In the genomic region with DNA sequence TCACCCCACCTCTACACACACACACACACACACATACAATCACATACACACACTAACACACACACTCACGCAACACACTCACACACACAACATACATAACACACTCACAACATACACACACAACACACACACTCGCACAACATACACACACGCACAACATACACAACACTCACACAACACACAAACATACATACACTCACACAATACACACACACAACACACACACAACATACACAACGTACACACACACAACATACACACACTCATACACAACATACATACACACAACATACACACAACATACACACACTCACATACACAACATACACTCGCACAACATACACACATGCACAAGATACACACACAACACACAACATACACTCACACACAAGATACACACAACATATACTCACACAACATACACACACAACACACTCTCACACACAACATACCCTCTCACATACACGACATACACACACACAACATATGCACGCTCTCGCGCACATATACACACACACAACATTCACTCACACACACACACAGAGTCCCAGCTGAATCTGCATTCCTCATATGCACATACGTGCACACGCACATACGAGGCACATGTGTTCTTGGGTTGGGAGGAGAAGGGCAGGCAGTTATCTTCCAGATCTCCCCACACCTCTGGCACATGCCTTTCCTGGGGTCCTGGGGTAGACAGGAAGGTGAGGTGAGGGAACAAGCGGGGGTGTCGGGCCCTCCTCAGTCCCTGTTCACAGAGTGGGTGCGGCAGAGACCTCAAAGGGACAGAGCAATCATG, we compare ENCODE assay signal across 3 cellular contexts.
TF ChIP-seq lines count a peak whose summit lies in the region.

No MANE protein-coding gene starts in this region.

TF ChIP-seq in A549, 52 proteins besides CTCF, POLR2A, EP300 and RAD21:
- no peak for TF ChIP-seq ZNF302 (CRISPR knock-in tag; IDR thresholded peaks at IDR 0.05)
- TF ChIP-seq, protein P1, sequence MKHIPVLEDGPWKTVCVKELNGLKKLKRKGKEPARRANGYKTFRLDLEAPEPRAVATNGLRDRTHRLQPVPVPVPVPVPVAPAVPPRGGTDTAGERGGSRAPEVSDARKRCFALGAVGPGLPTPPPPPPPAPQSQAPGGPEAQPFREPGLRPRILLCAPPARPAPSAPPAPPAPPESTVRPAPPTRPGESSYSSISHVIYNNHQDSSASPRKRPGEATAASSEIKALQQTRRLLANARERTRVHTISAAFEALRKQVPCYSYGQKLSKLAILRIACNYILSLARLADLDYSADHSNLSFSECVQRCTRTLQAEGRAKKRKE (CRISPR knock-in tag; IDR thresholded peaks at IDR 0.05; ENCODE audit: low read depth) = no peak
- no peak for TF ChIP-seq SMC3 (IDR thresholded peaks at IDR 0.05)
- TF ChIP-seq, protein P2, sequence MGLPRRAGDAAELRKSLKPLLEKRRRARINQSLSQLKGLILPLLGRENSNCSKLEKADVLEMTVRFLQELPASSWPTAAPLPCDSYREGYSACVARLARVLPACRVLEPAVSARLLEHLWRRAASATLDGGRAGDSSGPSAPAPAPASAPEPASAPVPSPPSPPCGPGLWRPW (IDR thresholded peaks at IDR 0.05) = no peak
- TF ChIP-seq NFE2L2 (conservative IDR thresholded peaks at IDR 0.05; ENCODE audit: low read length) = no peak
- TF ChIP-seq CBX8 (IDR thresholded peaks at IDR 0.05) = no peak
- TF ChIP-seq HOXB13 (CRISPR knock-in tag; IDR thresholded peaks at IDR 0.05; ENCODE audit: low read depth) = no peak
- TF ChIP-seq KDM1A (IDR thresholded peaks at IDR 0.05; ENCODE audit: low read depth) = no peak
- TF ChIP-seq NPAS2 (CRISPR knock-in tag; IDR thresholded peaks at IDR 0.05; ENCODE audit: borderline replicate concordance) = no peak
- TF ChIP-seq, protein P3, sequence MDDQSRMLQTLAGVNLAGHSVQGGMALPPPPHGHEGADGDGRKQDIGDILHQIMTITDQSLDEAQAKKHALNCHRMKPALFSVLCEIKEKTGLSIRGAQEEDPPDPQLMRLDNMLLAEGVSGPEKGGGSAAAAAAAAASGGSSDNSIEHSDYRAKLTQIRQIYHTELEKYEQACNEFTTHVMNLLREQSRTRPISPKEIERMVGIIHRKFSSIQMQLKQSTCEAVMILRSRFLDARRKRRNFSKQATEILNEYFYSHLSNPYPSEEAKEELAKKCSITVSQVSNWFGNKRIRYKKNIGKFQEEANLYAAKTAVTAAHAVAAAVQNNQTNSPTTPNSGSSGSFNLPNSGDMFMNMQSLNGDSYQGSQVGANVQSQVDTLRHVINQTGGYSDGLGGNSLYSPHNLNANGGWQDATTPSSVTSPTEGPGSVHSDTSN (IDR thresholded peaks at IDR 0.05) = no peak

TF ChIP-seq in GM23338, 12 proteins besides CTCF, POLR2A, EP300 and RAD21 (continues in another document):
- TF ChIP-seq POLR2AphosphoS5 (IDR thresholded peaks at IDR 0.05; ENCODE audit: low read depth) = no peak
- no peak for TF ChIP-seq STAT1 (IDR thresholded peaks at IDR 0.05; ENCODE audit: unreplicated experiment)
- TF ChIP-seq, protein P4, sequence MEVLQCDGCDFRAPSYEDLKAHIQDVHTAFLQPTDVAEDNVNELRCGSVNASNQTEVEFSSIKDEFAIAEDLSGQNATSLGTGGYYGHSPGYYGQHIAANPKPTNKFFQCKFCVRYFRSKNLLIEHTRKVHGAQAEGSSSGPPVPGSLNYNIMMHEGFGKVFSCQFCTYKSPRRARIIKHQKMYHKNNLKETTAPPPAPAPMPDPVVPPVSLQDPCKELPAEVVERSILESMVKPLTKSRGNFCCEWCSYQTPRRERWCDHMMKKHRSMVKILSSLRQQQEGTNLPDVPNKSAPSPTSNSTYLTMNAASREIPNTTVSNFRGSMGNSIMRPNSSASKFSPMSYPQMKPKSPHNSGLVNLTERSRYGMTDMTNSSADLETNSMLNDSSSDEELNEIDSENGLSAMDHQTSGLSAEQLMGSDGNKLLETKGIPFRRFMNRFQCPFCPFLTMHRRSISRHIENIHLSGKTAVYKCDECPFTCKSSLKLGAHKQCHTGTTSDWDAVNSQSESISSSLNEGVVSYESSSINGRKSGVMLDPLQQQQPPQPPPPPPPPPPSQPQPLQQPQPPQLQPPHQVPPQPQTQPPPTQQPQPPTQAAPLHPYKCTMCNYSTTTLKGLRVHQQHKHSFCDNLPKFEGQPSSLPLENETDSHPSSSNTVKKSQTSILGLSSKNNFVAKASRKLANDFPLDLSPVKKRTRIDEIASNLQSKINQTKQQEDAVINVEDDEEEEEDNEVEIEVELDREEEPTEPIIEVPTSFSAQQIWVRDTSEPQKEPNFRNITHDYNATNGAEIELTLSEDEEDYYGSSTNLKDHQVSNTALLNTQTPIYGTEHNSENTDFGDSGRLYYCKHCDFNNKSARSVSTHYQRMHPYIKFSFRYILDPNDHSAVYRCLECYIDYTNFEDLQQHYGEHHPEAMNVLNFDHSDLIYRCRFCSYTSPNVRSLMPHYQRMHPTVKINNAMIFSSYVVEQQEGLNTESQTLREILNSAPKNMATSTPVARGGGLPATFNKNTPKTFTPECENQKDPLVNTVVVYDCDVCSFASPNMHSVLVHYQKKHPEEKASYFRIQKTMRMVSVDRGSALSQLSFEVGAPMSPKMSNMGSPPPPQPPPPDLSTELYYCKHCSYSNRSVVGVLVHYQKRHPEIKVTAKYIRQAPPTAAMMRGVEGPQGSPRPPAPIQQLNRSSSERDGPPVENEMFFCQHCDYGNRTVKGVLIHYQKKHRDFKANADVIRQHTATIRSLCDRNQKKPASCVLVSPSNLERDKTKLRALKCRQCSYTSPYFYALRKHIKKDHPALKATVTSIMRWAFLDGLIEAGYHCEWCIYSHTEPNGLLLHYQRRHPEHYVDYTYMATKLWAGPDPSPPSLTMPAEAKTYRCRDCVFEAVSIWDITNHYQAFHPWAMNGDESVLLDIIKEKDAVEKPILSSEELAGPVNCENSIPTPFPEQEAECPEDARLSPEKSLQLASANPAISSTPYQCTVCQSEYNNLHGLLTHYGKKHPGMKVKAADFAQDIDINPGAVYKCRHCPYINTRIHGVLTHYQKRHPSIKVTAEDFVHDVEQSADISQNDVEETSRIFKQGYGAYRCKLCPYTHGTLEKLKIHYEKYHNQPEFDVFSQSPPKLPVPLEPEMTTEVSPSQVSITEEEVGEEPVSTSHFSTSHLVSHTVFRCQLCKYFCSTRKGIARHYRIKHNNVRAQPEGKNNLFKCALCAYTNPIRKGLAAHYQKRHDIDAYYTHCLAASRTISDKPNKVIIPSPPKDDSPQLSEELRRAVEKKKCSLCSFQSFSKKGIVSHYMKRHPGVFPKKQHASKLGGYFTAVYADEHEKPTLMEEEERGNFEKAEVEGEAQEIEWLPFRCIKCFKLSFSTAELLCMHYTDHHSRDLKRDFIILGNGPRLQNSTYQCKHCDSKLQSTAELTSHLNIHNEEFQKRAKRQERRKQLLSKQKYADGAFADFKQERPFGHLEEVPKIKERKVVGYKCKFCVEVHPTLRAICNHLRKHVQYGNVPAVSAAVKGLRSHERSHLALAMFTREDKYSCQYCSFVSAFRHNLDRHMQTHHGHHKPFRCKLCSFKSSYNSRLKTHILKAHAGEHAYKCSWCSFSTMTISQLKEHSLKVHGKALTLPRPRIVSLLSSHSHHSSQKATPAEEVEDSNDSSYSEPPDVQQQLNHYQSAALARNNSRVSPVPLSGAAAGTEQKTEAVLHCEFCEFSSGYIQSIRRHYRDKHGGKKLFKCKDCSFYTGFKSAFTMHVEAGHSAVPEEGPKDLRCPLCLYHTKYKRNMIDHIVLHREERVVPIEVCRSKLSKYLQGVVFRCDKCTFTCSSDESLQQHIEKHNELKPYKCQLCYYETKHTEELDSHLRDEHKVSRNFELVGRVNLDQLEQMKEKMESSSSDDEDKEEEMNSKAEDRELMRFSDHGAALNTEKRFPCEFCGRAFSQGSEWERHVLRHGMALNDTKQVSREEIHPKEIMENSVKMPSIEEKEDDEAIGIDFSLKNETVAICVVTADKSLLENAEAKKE (CRISPR knock-in tag; IDR thresholded peaks at IDR 0.05) = no peak
- TF ChIP-seq ZNF114 (CRISPR knock-in tag; IDR thresholded peaks at IDR 0.05) = no peak
- TF ChIP-seq, protein P5, sequence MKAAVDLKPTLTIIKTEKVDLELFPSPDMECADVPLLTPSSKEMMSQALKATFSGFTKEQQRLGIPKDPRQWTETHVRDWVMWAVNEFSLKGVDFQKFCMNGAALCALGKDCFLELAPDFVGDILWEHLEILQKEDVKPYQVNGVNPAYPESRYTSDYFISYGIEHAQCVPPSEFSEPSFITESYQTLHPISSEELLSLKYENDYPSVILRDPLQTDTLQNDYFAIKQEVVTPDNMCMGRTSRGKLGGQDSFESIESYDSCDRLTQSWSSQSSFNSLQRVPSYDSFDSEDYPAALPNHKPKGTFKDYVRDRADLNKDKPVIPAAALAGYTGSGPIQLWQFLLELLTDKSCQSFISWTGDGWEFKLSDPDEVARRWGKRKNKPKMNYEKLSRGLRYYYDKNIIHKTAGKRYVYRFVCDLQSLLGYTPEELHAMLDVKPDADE (IDR thresholded peaks at IDR 0.05) = no peak
- TF ChIP-seq ZNF331 (CRISPR knock-in tag; IDR thresholded peaks at IDR 0.05; ENCODE audit: low read depth) = no peak
- TF ChIP-seq NANOG (IDR thresholded peaks at IDR 0.05; ENCODE audit: borderline replicate concordance) = no peak
- TF ChIP-seq EZH2phosphoT487 (IDR thresholded peaks at IDR 0.05; ENCODE audit: unreplicated experiment) = no peak

TF ChIP-seq in K562, 482 proteins besides CTCF, POLR2A, EP300 and RAD21:
- TF ChIP-seq BCOR (IDR thresholded peaks at IDR 0.05) (peak; percentile 19; the same call in 1 of the 2 replicates), HDAC1 (IDR thresholded peaks at IDR 0.05) (0 out of 4 replicates have a peak, but pooled peaks of 1 of the 2 experiments have one; percentile 47), YY1 (IDR thresholded peaks at IDR 0.05; ENCODE audit: borderline replicate concordance in 1 of 3, control insufficient read depth in 1 of 3, extremely low read depth in 1 of 3, insufficient read depth in 3 of 3, insufficient read length in 1 of 3, insufficient replicate concordance in 2 of 3, low read depth in 1 of 3, low read length in 2 of 3) (no peak), SMARCA5 (IDR thresholded peaks at IDR 0.05) (peak; percentile 48; the same call in 1 of the 2 replicates), KDM1A (IDR thresholded peaks at IDR 0.05) (peak in 1 of 2 experiments; percentile 12; a peak in 1 of 4 replicates), PHF20 (IDR thresholded peaks at IDR 0.05; ENCODE audit: partially characterized antibody) (peak; percentile 71), KLF6 (CRISPR knock-in tag; IDR thresholded peaks at IDR 0.05; ENCODE audit: borderline replicate concordance) (no peak), ZNF354B (CRISPR knock-in tag; IDR thresholded peaks at IDR 0.05) (no peak), TRIM24 (IDR thresholded peaks at IDR 0.05) (peak; percentile 46 to 52; a peak in 2 of 4 replicates), ZNF263 (CRISPR knock-in tag; IDR thresholded peaks at IDR 0.05; ENCODE audit: borderline replicate concordance) (no peak)
- TF ChIP-seq, protein P6, sequence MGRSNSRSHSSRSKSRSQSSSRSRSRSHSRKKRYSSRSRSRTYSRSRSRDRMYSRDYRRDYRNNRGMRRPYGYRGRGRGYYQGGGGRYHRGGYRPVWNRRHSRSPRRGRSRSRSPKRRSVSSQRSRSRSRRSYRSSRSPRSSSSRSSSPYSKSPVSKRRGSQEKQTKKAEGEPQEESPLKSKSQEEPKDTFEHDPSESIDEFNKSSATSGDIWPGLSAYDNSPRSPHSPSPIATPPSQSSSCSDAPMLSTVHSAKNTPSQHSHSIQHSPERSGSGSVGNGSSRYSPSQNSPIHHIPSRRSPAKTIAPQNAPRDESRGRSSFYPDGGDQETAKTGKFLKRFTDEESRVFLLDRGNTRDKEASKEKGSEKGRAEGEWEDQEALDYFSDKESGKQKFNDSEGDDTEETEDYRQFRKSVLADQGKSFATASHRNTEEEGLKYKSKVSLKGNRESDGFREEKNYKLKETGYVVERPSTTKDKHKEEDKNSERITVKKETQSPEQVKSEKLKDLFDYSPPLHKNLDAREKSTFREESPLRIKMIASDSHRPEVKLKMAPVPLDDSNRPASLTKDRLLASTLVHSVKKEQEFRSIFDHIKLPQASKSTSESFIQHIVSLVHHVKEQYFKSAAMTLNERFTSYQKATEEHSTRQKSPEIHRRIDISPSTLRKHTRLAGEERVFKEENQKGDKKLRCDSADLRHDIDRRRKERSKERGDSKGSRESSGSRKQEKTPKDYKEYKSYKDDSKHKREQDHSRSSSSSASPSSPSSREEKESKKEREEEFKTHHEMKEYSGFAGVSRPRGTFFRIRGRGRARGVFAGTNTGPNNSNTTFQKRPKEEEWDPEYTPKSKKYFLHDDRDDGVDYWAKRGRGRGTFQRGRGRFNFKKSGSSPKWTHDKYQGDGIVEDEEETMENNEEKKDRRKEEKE (IDR thresholded peaks at IDR 0.05; ENCODE audit: borderline replicate concordance in 1 of 2, control insufficient read depth in 1 of 2, low read depth in 2 of 2, low read length in 1 of 2) = 0 out of 4 replicates have a peak, but pooled peaks of 1 of the 2 experiments have one; percentile 10
- TF ChIP-seq, protein P7, sequence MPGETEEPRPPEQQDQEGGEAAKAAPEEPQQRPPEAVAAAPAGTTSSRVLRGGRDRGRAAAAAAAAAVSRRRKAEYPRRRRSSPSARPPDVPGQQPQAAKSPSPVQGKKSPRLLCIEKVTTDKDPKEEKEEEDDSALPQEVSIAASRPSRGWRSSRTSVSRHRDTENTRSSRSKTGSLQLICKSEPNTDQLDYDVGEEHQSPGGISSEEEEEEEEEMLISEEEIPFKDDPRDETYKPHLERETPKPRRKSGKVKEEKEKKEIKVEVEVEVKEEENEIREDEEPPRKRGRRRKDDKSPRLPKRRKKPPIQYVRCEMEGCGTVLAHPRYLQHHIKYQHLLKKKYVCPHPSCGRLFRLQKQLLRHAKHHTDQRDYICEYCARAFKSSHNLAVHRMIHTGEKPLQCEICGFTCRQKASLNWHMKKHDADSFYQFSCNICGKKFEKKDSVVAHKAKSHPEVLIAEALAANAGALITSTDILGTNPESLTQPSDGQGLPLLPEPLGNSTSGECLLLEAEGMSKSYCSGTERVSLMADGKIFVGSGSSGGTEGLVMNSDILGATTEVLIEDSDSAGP (CRISPR knock-in tag; IDR thresholded peaks at IDR 0.05) = 0 out of 2 replicates have a peak, but pooled peaks have one; percentile 30
- TF ChIP-seq, protein P8, sequence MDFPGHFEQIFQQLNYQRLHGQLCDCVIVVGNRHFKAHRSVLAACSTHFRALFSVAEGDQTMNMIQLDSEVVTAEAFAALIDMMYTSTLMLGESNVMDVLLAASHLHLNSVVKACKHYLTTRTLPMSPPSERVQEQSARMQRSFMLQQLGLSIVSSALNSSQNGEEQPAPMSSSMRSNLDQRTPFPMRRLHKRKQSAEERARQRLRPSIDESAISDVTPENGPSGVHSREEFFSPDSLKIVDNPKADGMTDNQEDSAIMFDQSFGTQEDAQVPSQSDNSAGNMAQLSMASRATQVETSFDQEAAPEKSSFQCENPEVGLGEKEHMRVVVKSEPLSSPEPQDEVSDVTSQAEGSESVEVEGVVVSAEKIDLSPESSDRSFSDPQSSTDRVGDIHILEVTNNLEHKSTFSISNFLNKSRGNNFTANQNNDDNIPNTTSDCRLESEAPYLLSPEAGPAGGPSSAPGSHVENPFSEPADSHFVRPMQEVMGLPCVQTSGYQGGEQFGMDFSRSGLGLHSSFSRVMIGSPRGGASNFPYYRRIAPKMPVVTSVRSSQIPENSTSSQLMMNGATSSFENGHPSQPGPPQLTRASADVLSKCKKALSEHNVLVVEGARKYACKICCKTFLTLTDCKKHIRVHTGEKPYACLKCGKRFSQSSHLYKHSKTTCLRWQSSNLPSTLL (IDR thresholded peaks at IDR 0.05) = 0 out of 2 replicates have a peak, but pooled peaks have one; percentile 57
TF ChIP-seq in K562: peak in this region for 9.
